ENCODE assay signal across 10 cellular contexts in the genomic region with DNA sequence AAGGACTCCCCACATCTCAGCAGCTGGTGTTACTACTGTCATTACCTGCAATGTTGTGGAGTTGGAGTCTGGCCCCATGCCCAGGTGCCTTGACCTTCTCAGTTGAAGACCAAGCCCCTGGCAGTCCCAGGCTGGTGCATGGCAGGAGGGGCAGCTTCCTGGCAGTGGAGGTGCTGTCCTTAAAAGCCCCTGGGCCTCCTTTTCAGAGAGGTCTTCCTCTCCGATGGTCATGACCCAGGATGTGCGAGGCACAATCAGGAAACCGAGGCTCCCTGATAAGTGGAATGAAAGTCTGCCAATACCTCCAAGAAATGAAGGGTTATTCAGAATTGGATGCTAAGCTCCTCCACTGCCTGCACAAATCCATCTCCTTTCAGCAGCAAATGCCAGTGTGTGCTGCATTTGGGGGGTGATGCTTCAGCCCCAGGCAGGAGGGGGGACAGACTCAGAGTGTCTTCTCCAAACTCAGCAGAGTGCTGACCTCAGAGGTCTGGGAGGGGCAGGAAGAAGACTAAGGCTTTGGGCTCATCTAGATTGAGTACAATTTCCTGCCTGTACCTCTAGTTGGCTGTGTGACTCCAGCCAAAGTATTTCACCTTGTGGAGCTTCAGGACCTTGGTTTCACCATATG.
DNase-seq lines count a peak whose midpoint lies in the region; ATAC-seq and TF ChIP-seq lines count a peak whose summit lies in the region.
"Had no signal": no experiment of that assay in that cellular context is flagged by ENCODE, and none has a peak within 500 bp of the region (broad histone marks: within the 10 kb centered on the region; RNA-seq: fewer than 3 reads in every experiment).

No MANE protein-coding gene starts in this region.

- no peak overlapping the region for H2AFZ ChIP-seq in mesenchymal stem cell (ENCODE audit: low read depth, low read length)

- H3K4me3 Mint-ChIP-seq in stimulated activated naive CD8-positive, alpha-beta T cell treated with anti-CD3 and anti-CD28 coated beads, Interleukin-15, amount 100 ng/mL, for 72 hours = no peak overlapping the region

- no peak overlapping the region for H3K4me3 ChIP-seq in vagina
- no peak overlapping the region for H3K4me3 ChIP-seq in mesenchymal stem cell (ENCODE audit: insufficient read depth in 1 of 2, low read depth in 1 of 2, low read length in 2 of 2)
- H3K4me3 ChIP-seq: uterus had no signal

- H3K27ac ChIP-seq in vagina (no peak overlapping the region), mesenchymal stem cell (ENCODE audit: low read length, poor library complexity, severe bottlenecking) (no peak overlapping the region)

- no peak overlapping the region for H3K14ac ChIP-seq in mesenchymal stem cell (ENCODE audit: low read length in 2 of 2)

- TF ChIP-seq CTCF in vagina (IDR thresholded peaks at IDR 0.05) = no peak
- TF ChIP-seq CTCF in GM20000 (IDR thresholded peaks at IDR 0.05; ENCODE audit: extremely low read depth, missing control alignments) = no peak

- peaks cover 72% of the 10 kb centered on the region for H3K4me1 ChIP-seq in vagina
- H3K4me1 ChIP-seq in mesenchymal stem cell (ENCODE audit: control insufficient read depth, insufficient read depth, low read depth, low read length) = peaks cover 36% of the 10 kb centered on the region

- H2BK15ac ChIP-seq in mesenchymal stem cell (ENCODE audit: low read depth, poor library complexity, severe bottlenecking) = no peak overlapping the region

- intact Hi-C loops in vagina (cut with DNase I) = no loop called here

- peak; percentile 24 for ATAC-seq in stimulated activated naive CD8-positive, alpha-beta T cell treated with anti-CD3 and anti-CD28 coated beads, Interleukin-15, amount 100 ng/mL, for 72 hours
- no peak for ATAC-seq in stimulated activated naive CD8-positive, alpha-beta T cell treated with anti-CD3 and anti-CD28 coated beads, Interleukin-15, Interleukin-2, amounts not matched to agents 100 U/mL and 50 U/mL, for 24 hours
- ATAC-seq in HG02981 (IDR thresholded peaks at IDR 0.05; ENCODE audit: unreplicated experiment) = no peak

- H3K18ac ChIP-seq in mesenchymal stem cell (ENCODE audit: low read depth in 1 of 2, low read length in 2 of 2) = no peak overlapping the region

- TF ChIP-seq POLR2A in vagina (IDR thresholded peaks at IDR 0.05) = no peak

- no peak overlapping the region for H2BK5ac ChIP-seq in mesenchymal stem cell (ENCODE audit: low read depth, low read length, poor library complexity, severe bottlenecking)

- no peaks in the 10 kb centered on the region for H3K9me3 ChIP-seq in vagina
- no peaks in the 10 kb centered on the region for H3K9me3 ChIP-seq in mesenchymal stem cell (ENCODE audit: control insufficient read depth, low read length)
- H3K9me3 ChIP-seq: uterus had no signal

- H2BK12ac ChIP-seq in mesenchymal stem cell (ENCODE audit: low read length in 2 of 2) = no peak overlapping the region

- H3K9me3 Mint-ChIP-seq in stimulated activated naive CD8-positive, alpha-beta T cell treated with anti-CD3 and anti-CD28 coated beads, Interleukin-15, amount 100 ng/mL, for 72 hours = no peaks in the 10 kb centered on the region

- H3K27me3 ChIP-seq in vagina (no peaks in the 10 kb centered on the region), mesenchymal stem cell (ENCODE audit: control insufficient read depth in 1 of 2, insufficient read depth in 1 of 2, low read length in 2 of 2) (no peaks in the 10 kb centered on the region)
- H3K27me3 ChIP-seq: uterus had no signal

- no peak overlapping the region for H4K8ac ChIP-seq in mesenchymal stem cell (ENCODE audit: low read length)

- H3K4me2 ChIP-seq in mesenchymal stem cell (ENCODE audit: low read length, poor library complexity, severe bottlenecking) = no peak overlapping the region

- peaks cover 68% of the 10 kb centered on the region for H3K4me1 Mint-ChIP-seq in stimulated activated naive CD8-positive, alpha-beta T cell treated with anti-CD3 and anti-CD28 coated beads, Interleukin-15, amount 100 ng/mL, for 72 hours

- no peak overlapping the region for H4K91ac ChIP-seq in mesenchymal stem cell (ENCODE audit: low read length)

- no peak for DNase-seq in stimulated activated naive CD8-positive, alpha-beta T cell treated with anti-CD3 and anti-CD28 coated beads, Interleukin-15, amount 100 ng/mL, for 72 hours
- no peak for DNase-seq in stimulated activated naive CD8-positive, alpha-beta T cell treated with anti-CD3 and anti-CD28 coated beads, Interleukin-15, Interleukin-2, amounts not matched to agents 100 U/mL and 50 U/mL, for 24 hours
- DNase-seq in M059J (ENCODE audit: low read depth) (peak; percentile 49), vagina (ENCODE audit: extremely low spot score in 2 of 2) (peak; percentile 85 to 86), GM20000 (ENCODE audit: low spot score) (no peak), mesenchymal stem cell (no peak)
- peak; percentile 35 for DNase-seq in central memory CD4-positive, alpha-beta T cell
- DNase-seq: occipital lobe, uterus had no signal

- no peak overlapping the region for H2AK5ac ChIP-seq in mesenchymal stem cell (ENCODE audit: low read length, severe bottlenecking)

- H3K36me3 ChIP-seq in vagina (peaks cover 0 to 5% of the 10 kb centered on the region in 2 donors), mesenchymal stem cell (ENCODE audit: control insufficient read depth in 1 of 2, insufficient read depth in 2 of 2, low read depth in 1 of 2, low read length in 2 of 2) (peaks cover 22 to 60% of the 10 kb centered on the region in 2 experiments)
- H3K36me3 ChIP-seq: uterus had no signal

- H3K27ac Mint-ChIP-seq in stimulated activated naive CD8-positive, alpha-beta T cell treated with anti-CD3 and anti-CD28 coated beads, Interleukin-15, amount 100 ng/mL, for 72 hours = no peak overlapping the region

- WGBS in mesenchymal stem cell = 95% methylated on average over 3 of the region's 3 CpGs

- H3K23ac ChIP-seq in mesenchymal stem cell (ENCODE audit: low read length in 2 of 2) = no peak overlapping the region

- H2BK120ac ChIP-seq in mesenchymal stem cell (ENCODE audit: low read depth, low read length) = no peak overlapping the region

- H3K9ac ChIP-seq in mesenchymal stem cell (ENCODE audit: low read length) = no peak overlapping the region

- no peak overlapping the region for H3K4ac ChIP-seq in mesenchymal stem cell (ENCODE audit: low read depth in 1 of 2, low read length in 2 of 2)

- H3K79me1 ChIP-seq in mesenchymal stem cell (replicated peaks; ENCODE audit: low read length, poor library complexity, severe bottlenecking) = peaks cover 54% of the 10 kb centered on the region

- no peaks in the 10 kb centered on the region for H3K27me3 Mint-ChIP-seq in stimulated activated naive CD8-positive, alpha-beta T cell treated with anti-CD3 and anti-CD28 coated beads, Interleukin-15, amount 100 ng/mL, for 72 hours

Comparison
In these comparisons a context has a peak if more than half of its experiments do, and no peak if none do; other contexts are left out.
1. DNase-seq: peak in M059J (single experiment), central memory CD4-positive, alpha-beta T cell (single experiment) and vagina (2 of 2); none in stimulated activated naive CD8-positive, alpha-beta T cell treated with anti-CD3 and anti-CD28 coated beads, Interleukin-15, amount 100 ng/mL, for 72 hours (0 of 2), stimulated activated naive CD8-positive, alpha-beta T cell treated with anti-CD3 and anti-CD28 coated beads, Interleukin-15, Interleukin-2, amounts not matched to agents 100 U/mL and 50 U/mL, for 24 hours (single experiment), GM20000 (single experiment) and mesenchymal stem cell (single experiment).